ENCODE assay signal across 20 cellular contexts in the genomic region with DNA sequence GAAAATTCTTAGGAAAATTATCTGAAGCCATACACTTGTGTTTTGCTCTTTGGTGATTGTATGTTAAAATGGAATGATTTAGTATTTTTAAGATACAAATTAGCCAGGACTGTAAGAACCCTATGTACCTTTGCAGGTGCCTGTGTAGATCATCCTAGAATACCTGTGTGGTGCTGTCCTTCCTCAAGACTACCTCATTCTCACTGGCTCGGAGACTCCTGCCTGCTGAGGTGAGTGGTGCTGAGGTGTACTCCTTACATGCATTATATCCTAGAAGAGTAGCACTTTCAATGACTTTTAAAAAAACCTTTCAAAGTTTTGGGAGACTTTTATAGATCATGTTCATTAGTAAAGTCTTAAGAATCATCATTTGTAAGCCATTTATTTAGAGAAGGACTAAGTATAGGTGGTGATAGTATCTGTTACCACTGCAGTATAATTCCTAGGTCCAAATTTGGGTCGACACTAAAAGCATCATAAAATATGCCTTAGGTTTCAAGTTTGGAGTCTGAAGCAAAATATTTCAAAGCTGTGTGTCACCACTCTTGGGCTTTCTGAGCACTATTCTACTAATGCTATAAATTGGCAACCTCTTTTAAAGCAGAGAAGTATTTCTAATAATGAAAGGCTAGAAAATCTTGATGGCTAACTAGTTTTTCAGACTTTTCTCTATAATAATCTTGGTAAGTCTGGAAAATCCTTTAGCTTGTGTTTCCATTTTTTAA. TPM values are rescaled to one million over a fixed set of nuclear protein-coding genes. Genes with fewer than 3 reads are reported as not detected.
DNase-seq lines count a peak whose midpoint lies in the region; FAIRE-seq and TF ChIP-seq lines count a peak whose summit lies in the region.
"Had no signal": no experiment of that assay in that cellular context is flagged by ENCODE, and none has a peak within 500 bp of the region (broad histone marks: within the 10 kb centered on the region; RNA-seq: fewer than 3 reads in every experiment).

No MANE protein-coding gene starts in this region.

- no peak overlapping the region for H2BK120ac ChIP-seq in mesenchymal stem cell (ENCODE audit: low read depth, low read length)

- no peak overlapping the region for H3K23ac ChIP-seq in mesenchymal stem cell (ENCODE audit: low read length in 2 of 2)

- no peak overlapping the region for H4K8ac ChIP-seq in mesenchymal stem cell (ENCODE audit: low read length)

- H3K4ac ChIP-seq in mesenchymal stem cell (ENCODE audit: low read depth in 1 of 2, low read length in 2 of 2) = no peak overlapping the region

- no peak overlapping the region for H2BK12ac ChIP-seq in mesenchymal stem cell (ENCODE audit: low read length in 2 of 2)

- no peak overlapping the region for H3K4me2 ChIP-seq in mesenchymal stem cell (ENCODE audit: low read length, poor library complexity, severe bottlenecking)

- TF ChIP-seq CTCF in HFF-Myc (IDR thresholded peaks at IDR 0.05; ENCODE audit: low read depth, low read length, missing control alignments) = no peak
- no peak for TF ChIP-seq CTCF in ascending aorta (IDR thresholded peaks at IDR 0.05)

- H3K79me1 ChIP-seq in mesenchymal stem cell (replicated peaks; ENCODE audit: low read length, poor library complexity, severe bottlenecking) = peaks cover 9% of the 10 kb centered on the region

- H3K27me3 ChIP-seq in ascending aorta (no peaks in the 10 kb centered on the region), mesenchymal stem cell (ENCODE audit: control insufficient read depth in 1 of 2, insufficient read depth in 1 of 2, low read length in 2 of 2) (no peaks in the 10 kb centered on the region), stomach smooth muscle (ENCODE audit: control insufficient read depth in 1 of 2, insufficient read depth in 2 of 2, low read length in 2 of 2) (no peaks in the 10 kb centered on the region)
- H3K27me3 ChIP-seq: left lung, Peyer's patch had no signal

- no peaks in the 10 kb centered on the region for H3K9me3 ChIP-seq in ascending aorta
- H3K9me3 ChIP-seq in mesenchymal stem cell (ENCODE audit: control insufficient read depth, low read length) = no peaks in the 10 kb centered on the region
- H3K9me3 ChIP-seq in stomach smooth muscle (ENCODE audit: control insufficient read depth in 2 of 2, low read length in 2 of 2) = no peaks in the 10 kb centered on the region
- H3K9me3 ChIP-seq: left lung, Peyer's patch had no signal

- intact Hi-C loops in ascending aorta (cut with DNase I) = loop anchor here (5.0 kb wide), 1 partner anchor 38 kb away; the partner anchor contains the start of gene RASSF8

- H2AFZ ChIP-seq in mesenchymal stem cell (ENCODE audit: low read depth, low read length) = no peak overlapping the region

- no peak overlapping the region for H2BK15ac ChIP-seq in mesenchymal stem cell (ENCODE audit: low read depth, poor library complexity, severe bottlenecking)

- no peaks in the 10 kb centered on the region for H3K36me3 ChIP-seq in ascending aorta
- peaks cover 0 to 39% of the 10 kb centered on the region in 2 experiments for H3K36me3 ChIP-seq in mesenchymal stem cell (ENCODE audit: control insufficient read depth in 1 of 2, insufficient read depth in 2 of 2, low read depth in 1 of 2, low read length in 2 of 2)
- H3K36me3 ChIP-seq in stomach smooth muscle (ENCODE audit: control insufficient read depth in 2 of 2, insufficient read depth in 2 of 2, low read length in 2 of 2) = no peaks in the 10 kb centered on the region
- H3K36me3 ChIP-seq: left lung, Peyer's patch had no signal

- H3K4me3 ChIP-seq in HFF-Myc (replicated peaks; ENCODE audit: low read depth, low read length) (0 out of 2 replicates have a peak overlapping the region, but pooled peaks have one; percentile 2), ascending aorta (no peak overlapping the region), mesenchymal stem cell (ENCODE audit: insufficient read depth in 1 of 2, low read depth in 1 of 2, low read length in 2 of 2) (peak overlapping the region in 1 of 2 experiments; percentile 25), stomach smooth muscle (ENCODE audit: low read length in 2 of 2) (peak overlapping the region in 1 of 2 donors; percentile 34)
- H3K4me3 ChIP-seq: left lung, Peyer's patch, SK-N-MC had no signal

- 90% methylated on average over 2 of the region's 2 CpGs for WGBS in mesenchymal stem cell

- H2AK5ac ChIP-seq in mesenchymal stem cell (ENCODE audit: low read length, severe bottlenecking) = no peak overlapping the region

- no peak overlapping the region for H4K91ac ChIP-seq in mesenchymal stem cell (ENCODE audit: low read length)

- no peak for FAIRE-seq in RCC 7860 (lab: Jason Lieb, UNC)
- FAIRE-seq: HepG2 had no signal

- no peak overlapping the region for H3K14ac ChIP-seq in mesenchymal stem cell (ENCODE audit: low read length in 2 of 2)

- H3K18ac ChIP-seq in mesenchymal stem cell (ENCODE audit: low read depth in 1 of 2, low read length in 2 of 2) = no peak overlapping the region

- peaks cover 6 to 39% of the 10 kb centered on the region in 2 donors for H3K4me1 ChIP-seq in ascending aorta
- H3K4me1 ChIP-seq in mesenchymal stem cell (ENCODE audit: control insufficient read depth, insufficient read depth, low read depth, low read length) = peaks cover 7% of the 10 kb centered on the region
- peaks cover 13% of the 10 kb centered on the region for H3K4me1 ChIP-seq in stomach smooth muscle (ENCODE audit: control insufficient read depth, insufficient read depth, low read length)
- H3K4me1 ChIP-seq: Peyer's patch had no signal

- DNase-seq in HFF-Myc (ENCODE audit: extremely low read depth, low read depth) = no peak
- no peak for DNase-seq in ascending aorta (ENCODE audit: low spot score in 2 of 2)
- DNase-seq in mesenchymal stem cell = no peak
- no peak for DNase-seq in OCI-M1 (lab: John Stamatoyannopoulos, UW)
- DNase-seq in NAMALWA (ENCODE audit: low spot score) = no peak
- no peak for DNase-seq in RCC 7860 (ENCODE audit: low spot score)
- no peak for DNase-seq in NCI-H748 treated with DMSO at 0.1 percent for 48 hours (lab: John Stamatoyannopoulos, UW)
- DNase-seq: activated effector memory CD4-positive, alpha-beta T cell treated with Interleukin-2 at 50 U/mL for 16 hours; Calu3; GDM1; left lung; MM.1S; NCI-H2227 treated with DMSO at 0.1 percent for 48 hours; Peyer's patch; posterior cingulate gyrus; stimulated activated CD8-positive, alpha-beta memory T cell treated with anti-CD3 and anti-CD28 coated beads, Interleukin-4, amount 100 ng/mL, for 48 hours; T1000 had no signal

- H3K9ac ChIP-seq in mesenchymal stem cell (ENCODE audit: low read length) = peak overlapping the region; percentile 87
- peak overlapping the region in 1 of 2 donors; percentile 27 for H3K9ac ChIP-seq in stomach smooth muscle (ENCODE audit: low read length in 2 of 2)

- no peak overlapping the region for H2BK5ac ChIP-seq in mesenchymal stem cell (ENCODE audit: low read depth, low read length, poor library complexity, severe bottlenecking)

- H3K27ac ChIP-seq in ascending aorta (peak overlapping the region; percentile 74 to 81), mesenchymal stem cell (ENCODE audit: low read length, poor library complexity, severe bottlenecking) (no peak overlapping the region), stomach smooth muscle (ENCODE audit: low read length) (peak overlapping the region; percentile 72)
- H3K27ac ChIP-seq: SK-N-MC had no signal

RNA-seq across cellular contexts. Expression of gene RASSF8, which starts 36.6 kb away (rescaled TPM):
- 92.1 TPM for total RNA-seq in ascending aorta
- 21.5 TPM for polyA plus RNA-seq in mesenchymal stem cell (2013, experiment 1 of 2)
- 20.1 TPM for polyA plus RNA-seq in mesenchymal stem cell (2013, experiment 2 of 2)
